Comparison of ENCODE assay signal across 8 cellular contexts in the genomic region with DNA sequence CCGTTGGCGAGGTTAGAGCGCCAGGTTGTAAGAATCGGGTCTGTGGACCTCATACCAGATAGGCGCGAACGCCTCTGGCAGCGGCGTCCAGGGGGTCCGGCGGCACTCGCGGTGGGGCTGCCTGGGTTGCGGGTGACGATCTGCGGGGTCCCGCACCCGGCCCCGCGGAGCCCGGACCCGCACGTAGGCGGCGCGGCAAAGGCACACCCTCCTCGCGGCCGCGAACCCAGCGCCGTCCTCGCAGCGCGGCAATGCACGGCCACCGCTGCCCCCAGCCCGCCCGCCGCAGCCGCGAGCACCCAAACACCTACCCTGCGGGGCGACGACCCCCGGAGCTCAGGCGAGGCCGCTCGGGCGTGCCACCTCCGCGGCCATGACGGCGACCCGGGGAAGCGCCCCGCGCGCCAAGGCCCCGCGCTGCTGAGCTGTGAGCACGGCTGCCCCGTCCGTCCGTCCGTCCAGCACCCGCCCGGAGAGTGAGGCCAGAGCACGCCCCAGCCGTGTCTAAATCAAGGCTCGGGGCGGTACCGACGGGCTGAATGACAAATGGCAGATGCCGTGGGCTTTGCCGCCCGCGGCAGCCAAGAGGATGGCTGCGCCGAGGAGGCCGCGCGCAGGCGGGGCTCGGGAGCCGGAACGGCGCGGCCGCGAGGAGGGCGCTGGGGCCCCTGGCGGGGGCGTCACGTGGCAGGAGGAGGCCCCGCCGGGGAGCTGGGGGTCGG. TPM values are rescaled to one million over a fixed set of nuclear protein-coding genes. Genes with fewer than 3 reads are reported as not detected.
DNase-seq lines count a peak whose midpoint lies in the region; TF ChIP-seq lines count a peak whose summit lies in the region.

A gene with protein sequence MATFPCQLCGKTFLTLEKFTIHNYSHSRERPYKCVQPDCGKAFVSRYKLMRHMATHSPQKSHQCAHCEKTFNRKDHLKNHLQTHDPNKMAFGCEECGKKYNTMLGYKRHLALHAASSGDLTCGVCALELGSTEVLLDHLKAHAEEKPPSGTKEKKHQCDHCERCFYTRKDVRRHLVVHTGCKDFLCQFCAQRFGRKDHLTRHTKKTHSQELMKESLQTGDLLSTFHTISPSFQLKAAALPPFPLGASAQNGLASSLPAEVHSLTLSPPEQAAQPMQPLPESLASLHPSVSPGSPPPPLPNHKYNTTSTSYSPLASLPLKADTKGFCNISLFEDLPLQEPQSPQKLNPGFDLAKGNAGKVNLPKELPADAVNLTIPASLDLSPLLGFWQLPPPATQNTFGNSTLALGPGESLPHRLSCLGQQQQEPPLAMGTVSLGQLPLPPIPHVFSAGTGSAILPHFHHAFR (minus strand): TSS at position 481 of the 722 bp plus-strand sequence. CDS start 60,123 bp downstream, outside the sequence.

- H3K9ac ChIP-seq in adipocyte (ENCODE audit: low read length), result peak within 1 kb of the TSS; percentile 90

- H3K4me1 Mint-ChIP-seq in HFFc6 (ENCODE audit: low read depth), result peaks cover 28% of the 10 kb centered on the region

- TF ChIP-seq POLR2A in prostate gland (IDR thresholded peaks at IDR 0.05), result peak; percentile 55

- H3K27ac Mint-ChIP-seq in HFFc6, result peak within 1 kb of the TSS; percentile 87

- peak; percentile 80 for DNase-seq in DMS 273 (lab: John Stamatoyannopoulos, UW; ENCODE audit: unreplicated experiment)
- DNase-seq in DMS 273 treated with DMSO at 0.1 percent for 48 hours (lab: John Stamatoyannopoulos, UW), result no peak
- peak; percentile 56 for DNase-seq in HFFc6
- DNase-seq in NCI-H226, result peak; percentile 49
- peak; percentile 84 for DNase-seq in adipocyte (ENCODE audit: low read depth)
- peak; percentile 72 for DNase-seq in left ventricle myocardium inferior
- DNase-seq in prostate gland (ENCODE audit: low spot score), result peak; percentile 58
- DNase-seq in pons (ENCODE audit: low spot score), result no peak

- H3K4me3 Mint-ChIP-seq in HFFc6, result peak within 1 kb of the TSS; percentile 88

- H3K4me3 ChIP-seq in adipocyte (ENCODE audit: low read length) (peak within 1 kb of the TSS; percentile 90), left ventricle myocardium inferior (peak within 1 kb of the TSS; percentile 75), prostate gland (peak within 1 kb of the TSS; percentile 43 to 53)

- WGBS in prostate gland, result 59% methylated on average over 81 of the region's 98 CpGs

- intact Hi-C loops in left ventricle myocardium inferior (cut with micrococcal nuclease) (no loop called here), prostate gland (cut with DNase I) (no loop called here)

- H3K9me3 Mint-ChIP-seq in HFFc6, result peaks cover 12% of the 10 kb centered on the region

- H3K4me1 ChIP-seq in adipocyte (ENCODE audit: control insufficient read depth, insufficient read depth, low read length), result peaks cover 19% of the 10 kb centered on the region
- no peaks in the 10 kb centered on the region for H3K4me1 ChIP-seq in left ventricle myocardium inferior
- no peaks in the 10 kb centered on the region for H3K4me1 ChIP-seq in prostate gland (replicated peaks)

- H3K27ac ChIP-seq in left ventricle myocardium inferior (replicated peaks) (peak within 1 kb of the TSS; percentile 78), prostate gland (peak within 1 kb of the TSS; percentile 58 to 73)

- H3K36me3 ChIP-seq in adipocyte (ENCODE audit: control insufficient read depth, insufficient read depth, low read length, severe bottlenecking), result peaks cover 1% of the 10 kb centered on the region
- H3K36me3 ChIP-seq in left ventricle myocardium inferior, result no peaks in the 10 kb centered on the region
- no peaks in the 10 kb centered on the region for H3K36me3 ChIP-seq in prostate gland

- no peak for TF ChIP-seq CTCF in HFFc6 (IDR thresholded peaks at IDR 0.05)
- no peak for TF ChIP-seq CTCF in left ventricle myocardium inferior (IDR thresholded peaks at IDR 0.05; ENCODE audit: borderline replicate concordance)
- TF ChIP-seq CTCF in prostate gland (IDR thresholded peaks at IDR 0.05), result no peak

- H3K27me3 Mint-ChIP-seq in HFFc6 (ENCODE audit: insufficient read depth), result peaks cover 7% of the 10 kb centered on the region

- H3K27me3 ChIP-seq in adipocyte (replicated peaks; ENCODE audit: control insufficient read depth, insufficient read depth, low read length) (no peaks in the 10 kb centered on the region), left ventricle myocardium inferior (ENCODE audit: low read depth) (no peaks in the 10 kb centered on the region), prostate gland (replicated peaks; ENCODE audit: insufficient read depth) (no peaks in the 10 kb centered on the region)

- peaks cover 4% of the 10 kb centered on the region; the same call in 1 of the 2 replicates for H3K36me3 Mint-ChIP-seq in HFFc6 (ENCODE audit: low read depth)

- H3K9me3 ChIP-seq in adipocyte (ENCODE audit: control insufficient read depth, low read length), result no peaks in the 10 kb centered on the region
- H3K9me3 ChIP-seq in left ventricle myocardium inferior (replicated peaks), result peaks cover 14% of the 10 kb centered on the region
- H3K9me3 ChIP-seq in prostate gland, result no peaks in the 10 kb centered on the region

RNA-seq across cellular contexts. Expression of the gene that starts here (rescaled TPM):
- total RNA-seq in HFFc6 (2021; fragmentation: NEBNext Ultra II Directional; extraction: Animal tissue kit (Norgen Biotek cat#: 25700)), result 10 to 100 TPM; 22.5 to 28.8 (median 26.2) TPM
- total RNA-seq in left ventricle myocardium inferior (10.5 TPM), prostate gland (10 to 100 TPM; 13.2 to 25.8 TPM)

Comparison
In these comparisons a context has a peak if more than half of its experiments do, and no peak if none do; other contexts are left out.
1. DNase-seq: peak in DMS 273 (single experiment), HFFc6 (single experiment), NCI-H226 (single experiment), adipocyte (single experiment), left ventricle myocardium inferior (single experiment) and prostate gland (single experiment); none in DMS 273 treated with DMSO at 0.1 percent for 48 hours (single experiment) and pons (single experiment).
2. Peak in every context shown above with its lines, with median percentiles within 50 percentile points of each other: H3K4me3 ChIP-seq.